Comparison of ENCODE assay signal across 11 cellular contexts in genomic region chr7:151907115-151907514, GRCh38. TPM values are rescaled to one million over a fixed set of nuclear protein-coding genes. Genes with fewer than 3 reads are reported as not detected.
"Had no signal": no experiment of that assay in that cellular context is flagged by ENCODE, and none has a peak within 500 bp of the region (broad histone marks: within the 10 kb centered on the region; RNA-seq: fewer than 3 reads in every experiment).

No MANE protein-coding gene starts in this region.

RNA-seq across cellular contexts. Expression of gene GALNTL5, which starts 49.1 kb away (rescaled TPM):
- total RNA-seq: OCI-LY7, PC-3, PC-9, Peyer's patch, Right ventricle myocardium inferior, Right ventricle myocardium superior, RPMI7951, SJCRH30, SJSA1, SK-MEL-5 had no signal
- polyA plus RNA-seq: SK-N-SH had no signal
